Comparison of ENCODE assay signal across 8 cellular contexts in genomic region chr16:648786-649589, GRCh38. TPM values are rescaled to one million over a fixed set of nuclear protein-coding genes. Genes with fewer than 3 reads are reported as not detected.
DNase-seq lines count a peak whose midpoint lies in the region; ATAC-seq and TF ChIP-seq lines count a peak whose summit lies in the region.

TSS of gene WDR90 (plus strand) at chr16:649365. CDS start at chr16:649417, 52 bp downstream.

- peak within 1 kb of the TSS; percentile 63 to 80 for H3K9ac ChIP-seq in liver (ENCODE audit: low read depth in 1 of 2, low read length in 2 of 2)

- H3K9me3 ChIP-seq in liver (ENCODE audit: control insufficient read depth in 4 of 4, low read length in 3 of 4): no peaks in the 10 kb centered on the region

- TF ChIP-seq RAD21 in liver (IDR thresholded peaks at IDR 0.05): no peak

- peaks cover 20 to 61% (median 44%) of the 10 kb centered on the region in 4 donors for H3K4me1 ChIP-seq in liver (ENCODE audit: control insufficient read depth in 4 of 4, insufficient read depth in 4 of 4, low read length in 3 of 4)

- H3K27ac ChIP-seq in C4-2B (peak within 1 kb of the TSS; percentile 99), liver (ENCODE audit: low read depth in 1 of 2, low read length in 2 of 2) (peak within 1 kb of the TSS; percentile 86 to 89)

- H3K27me3 ChIP-seq in liver (ENCODE audit: control insufficient read depth in 4 of 4, insufficient read depth in 4 of 4, low read length in 3 of 4): no peaks in the 10 kb centered on the region

- TF ChIP-seq CTCF in C4-2B (conservative IDR thresholded peaks at IDR 0.05) (no peak), liver (IDR thresholded peaks at IDR 0.05; ENCODE audit: low read depth, low read length, missing input control) (no peak)

- no peaks in the 10 kb centered on the region for H3K36me3 ChIP-seq in liver (ENCODE audit: control insufficient read depth in 4 of 4, insufficient read depth in 3 of 4, low read depth in 1 of 4, low read length in 3 of 4)

- under 1% methylated on average over 90 of the region's 90 CpGs for WGBS in liver

- H3K4me3 ChIP-seq in liver (ENCODE audit: low read depth in 1 of 3, low read length in 3 of 3): peak within 1 kb of the TSS; percentile 69 to 75 (median 75)

- peak; percentile 79 for ATAC-seq in GM19452 (IDR thresholded peaks at IDR 0.05; ENCODE audit: unreplicated experiment)
- peak; percentile 53 for ATAC-seq in HG03571 (IDR thresholded peaks at IDR 0.05; ENCODE audit: unreplicated experiment)

- DNase-seq in NCI-H774 (lab: John Stamatoyannopoulos, UW) (peak; percentile 84), dermis microvascular lymphatic vessel endothelial cell (ENCODE audit: low read depth in 2 of 2) (peak; percentile 82 to 91)
- DNase-seq in activated CD4-positive, alpha-beta T cell treated with anti-CD3 and anti-CD28 coated beads, Interleukin-2, amount 50 U/mL, for 48 hours: peak; percentile 92 to 95
- peak; percentile 87 to 94 for DNase-seq in stimulated activated CD4-positive, alpha-beta T cell treated with anti-CD3 and anti-CD28 coated beads, Interleukin-2, amount 100 ng/mL, for 48 hours

TF ChIP-seq in liver, 16 proteins besides CTCF, POLR2A, EP300 and RAD21:
- TF ChIP-seq SP1 (IDR thresholded peaks at IDR 0.05): peak; percentile 27
- TF ChIP-seq, protein P1, sequence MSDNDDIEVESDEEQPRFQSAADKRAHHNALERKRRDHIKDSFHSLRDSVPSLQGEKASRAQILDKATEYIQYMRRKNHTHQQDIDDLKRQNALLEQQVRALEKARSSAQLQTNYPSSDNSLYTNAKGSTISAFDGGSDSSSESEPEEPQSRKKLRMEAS (IDR thresholded peaks at IDR 0.05): no peak
- peak; percentile 58 to 71 for TF ChIP-seq HNF4A (conservative IDR thresholded peaks at IDR 0.05)
- TF ChIP-seq, protein P2, sequence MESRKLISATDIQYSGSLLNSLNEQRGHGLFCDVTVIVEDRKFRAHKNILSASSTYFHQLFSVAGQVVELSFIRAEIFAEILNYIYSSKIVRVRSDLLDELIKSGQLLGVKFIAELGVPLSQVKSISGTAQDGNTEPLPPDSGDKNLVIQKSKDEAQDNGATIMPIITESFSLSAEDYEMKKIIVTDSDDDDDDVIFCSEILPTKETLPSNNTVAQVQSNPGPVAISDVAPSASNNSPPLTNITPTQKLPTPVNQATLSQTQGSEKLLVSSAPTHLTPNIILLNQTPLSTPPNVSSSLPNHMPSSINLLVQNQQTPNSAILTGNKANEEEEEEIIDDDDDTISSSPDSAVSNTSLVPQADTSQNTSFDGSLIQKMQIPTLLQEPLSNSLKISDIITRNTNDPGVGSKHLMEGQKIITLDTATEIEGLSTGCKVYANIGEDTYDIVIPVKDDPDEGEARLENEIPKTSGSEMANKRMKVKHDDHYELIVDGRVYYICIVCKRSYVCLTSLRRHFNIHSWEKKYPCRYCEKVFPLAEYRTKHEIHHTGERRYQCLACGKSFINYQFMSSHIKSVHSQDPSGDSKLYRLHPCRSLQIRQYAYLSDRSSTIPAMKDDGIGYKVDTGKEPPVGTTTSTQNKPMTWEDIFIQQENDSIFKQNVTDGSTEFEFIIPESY (IDR thresholded peaks at IDR 0.05): no peak
- peak; percentile 97 for TF ChIP-seq YY1 (IDR thresholded peaks at IDR 0.05)
- TF ChIP-seq EGR1 (IDR thresholded peaks at IDR 0.05; ENCODE audit: low read depth in 2 of 2): no peak
- TF ChIP-seq GABPA (IDR thresholded peaks at IDR 0.05 in 1 of 2, conservative IDR thresholded peaks at IDR 0.05 in 1 of 2): peak in 1 of 2 donors; percentile 89

RNA-seq across cellular contexts. Expression of gene WDR90, which starts in this region (rescaled TPM):
- total RNA-seq in dermis microvascular lymphatic vessel endothelial cell: 6.8 and 11.4 TPM in 2 replicates
- total RNA-seq in liver: 10 to 100 TPM in 1 of 2 donors, 1 to 10 TPM in 1; 10.0 to 13.4 TPM
- 1 to 10 TPM; 4.7 to 5.9 TPM for polyA plus RNA-seq in liver

Comparison
In these comparisons a context has a peak if more than half of its experiments do, and no peak if none do; other contexts are left out.
1. Peak in every context shown above with its lines: DNase-seq, ATAC-seq, H3K4me3 ChIP-seq and H3K27ac ChIP-seq.